8 cellular contexts compared by ENCODE assay signal in the genomic region with DNA sequence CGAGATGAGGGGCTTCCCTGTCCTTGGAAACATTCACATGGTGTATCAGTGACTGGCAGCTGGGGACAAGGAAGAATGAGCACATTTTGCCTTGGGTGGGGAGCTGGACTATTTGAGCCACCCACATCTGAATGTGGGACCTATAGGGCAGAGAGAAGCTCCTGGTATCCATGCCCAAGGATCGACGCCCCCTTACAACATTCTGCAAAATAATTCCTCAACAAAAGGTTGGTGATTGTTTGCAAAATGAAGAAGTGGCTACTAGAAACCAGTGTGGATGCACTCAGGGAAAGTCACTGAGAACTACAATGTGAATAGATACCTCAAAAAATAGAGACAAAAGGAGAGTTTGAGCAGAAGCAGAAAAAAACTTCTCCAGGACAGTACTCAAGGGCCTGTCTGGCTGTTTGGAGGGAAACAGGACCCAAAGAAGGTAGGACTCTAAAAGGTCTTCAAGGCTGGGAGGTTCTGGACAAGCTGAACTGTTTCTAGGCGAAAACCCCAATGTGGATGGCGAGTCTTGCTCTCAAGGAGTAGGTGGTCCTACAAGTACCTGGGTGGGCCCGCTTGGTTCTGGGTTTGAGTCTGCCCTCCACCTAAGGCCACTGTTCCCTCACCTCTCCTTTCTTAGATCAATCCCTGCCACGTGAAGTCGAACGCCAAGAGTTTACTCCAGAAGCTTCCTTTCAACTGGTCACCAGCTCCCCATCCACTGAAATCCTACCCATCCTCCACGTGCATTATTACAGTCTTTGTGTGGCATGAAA.
A peak's percentile ranks its signal among the peaks of the same experiment; 100 is the strongest.
DNase-seq lines count a peak whose midpoint lies in the region; ATAC-seq and TF ChIP-seq lines count a peak whose summit lies in the region.

No MANE protein-coding gene starts in this region.

- no peak for DNase-seq in activated CD4-positive, alpha-beta T cell treated with anti-CD3 and anti-CD28 coated beads, Interleukin-2, amount 10 ng/mL, durations not matched to agents 24 days and 14 days
- DNase-seq in activated CD4-positive, alpha-beta T cell treated with anti-CD3 and anti-CD28 coated beads for 48 hours = no peak
- DNase-seq in T-helper 17 cell (no peak), fibroblast of mammary gland (ENCODE audit: low read depth) (no peak), putamen (ENCODE audit: low spot score) (no peak)
- no peak for DNase-seq in stimulated activated effector memory CD8-positive, alpha-beta T cell treated with anti-CD3 and anti-CD28 coated beads, Interleukin-12 subunit alpha, Interleukin-12 subunit beta, amount 100 ng/mL, for 72 hours (ENCODE audit: low spot score in 2 of 2)
- no peak for DNase-seq in stimulated activated CD4-positive, alpha-beta T cell treated with anti-CD3 and anti-CD28 coated beads, Interleukin-4, amount 100 ng/mL, for 1 hour

- no peaks in the 10 kb centered on the region for H3K9me3 Mint-ChIP-seq in activated CD4-positive, alpha-beta T cell treated with anti-CD3 and anti-CD28 coated beads, Interleukin-2, amount 10 ng/mL, durations not matched to agents 24 days and 14 days
- H3K9me3 Mint-ChIP-seq in stimulated activated effector memory CD8-positive, alpha-beta T cell treated with anti-CD3 and anti-CD28 coated beads, Interleukin-12 subunit alpha, Interleukin-12 subunit beta, amount 100 ng/mL, for 72 hours = no peaks in the 10 kb centered on the region

- intact Hi-C loops in activated CD4-positive, alpha-beta T cell treated with anti-CD3 and anti-CD28 coated beads, Interleukin-2, amount 10 ng/mL, durations not matched to agents 24 days and 14 days (cut with micrococcal nuclease) = loop anchor here (10.0 kb wide), 4 partner anchors 92 to 1462 kb away; partner anchors contain the start of genes AGAP3, ATP6V0E2, FASTK and TMUB1

- no peaks in the 10 kb centered on the region for H3K9me3 ChIP-seq in T-helper 17 cell (ENCODE audit: control insufficient read depth, low read length, poor library complexity, severe bottlenecking)

- H3K4me3 ChIP-seq in fibroblast of mammary gland (ENCODE audit: control insufficient read depth, low read depth, low read length) = peak overlapping the region; percentile 70

- peak overlapping the region; percentile 10 for H3K27ac Mint-ChIP-seq in activated CD4-positive, alpha-beta T cell treated with anti-CD3 and anti-CD28 coated beads, Interleukin-2, amount 10 ng/mL, durations not matched to agents 24 days and 14 days
- peak overlapping the region; percentile 89 for H3K27ac Mint-ChIP-seq in T-helper 17 cell
- H3K27ac Mint-ChIP-seq in stimulated activated effector memory CD8-positive, alpha-beta T cell treated with anti-CD3 and anti-CD28 coated beads, Interleukin-12 subunit alpha, Interleukin-12 subunit beta, amount 100 ng/mL, for 72 hours = peak overlapping the region; percentile 77

- H3K36me3 Mint-ChIP-seq in activated CD4-positive, alpha-beta T cell treated with anti-CD3 and anti-CD28 coated beads, Interleukin-2, amount 10 ng/mL, durations not matched to agents 24 days and 14 days (ENCODE audit: low read depth) = peaks cover 40% of the 10 kb centered on the region
- H3K36me3 Mint-ChIP-seq in T-helper 17 cell (ENCODE audit: low read depth) = peaks cover 4% of the 10 kb centered on the region
- H3K36me3 Mint-ChIP-seq in stimulated activated effector memory CD8-positive, alpha-beta T cell treated with anti-CD3 and anti-CD28 coated beads, Interleukin-12 subunit alpha, Interleukin-12 subunit beta, amount 100 ng/mL, for 72 hours = peaks cover 48% of the 10 kb centered on the region

- peaks cover 10% of the 10 kb centered on the region for H3K27me3 Mint-ChIP-seq in activated CD4-positive, alpha-beta T cell treated with anti-CD3 and anti-CD28 coated beads, Interleukin-2, amount 10 ng/mL, durations not matched to agents 24 days and 14 days
- H3K27me3 Mint-ChIP-seq in T-helper 17 cell = peaks cover 10% of the 10 kb centered on the region

- H3K4me3 Mint-ChIP-seq in activated CD4-positive, alpha-beta T cell treated with anti-CD3 and anti-CD28 coated beads, Interleukin-2, amount 10 ng/mL, durations not matched to agents 24 days and 14 days = peak overlapping the region; percentile 97
- H3K4me3 Mint-ChIP-seq in T-helper 17 cell = peak overlapping the region; percentile 75
- H3K4me3 Mint-ChIP-seq in stimulated activated effector memory CD8-positive, alpha-beta T cell treated with anti-CD3 and anti-CD28 coated beads, Interleukin-12 subunit alpha, Interleukin-12 subunit beta, amount 100 ng/mL, for 72 hours = peak overlapping the region; percentile 98

- ATAC-seq in T-helper 17 cell (no peak), GM21528 (IDR thresholded peaks at IDR 0.05; ENCODE audit: low FRiP score, unreplicated experiment) (no peak)
- ATAC-seq in stimulated activated effector memory CD8-positive, alpha-beta T cell treated with anti-CD3 and anti-CD28 coated beads, Interleukin-12 subunit alpha, Interleukin-12 subunit beta, amount 100 ng/mL, for 72 hours = no peak

- peaks cover 33% of the 10 kb centered on the region for H3K4me1 Mint-ChIP-seq in activated CD4-positive, alpha-beta T cell treated with anti-CD3 and anti-CD28 coated beads, Interleukin-2, amount 10 ng/mL, durations not matched to agents 24 days and 14 days
- H3K4me1 Mint-ChIP-seq in T-helper 17 cell = peaks cover 28% of the 10 kb centered on the region
- H3K4me1 Mint-ChIP-seq in stimulated activated effector memory CD8-positive, alpha-beta T cell treated with anti-CD3 and anti-CD28 coated beads, Interleukin-12 subunit alpha, Interleukin-12 subunit beta, amount 100 ng/mL, for 72 hours = peaks cover 48% of the 10 kb centered on the region

- no peak for TF ChIP-seq CTCF in fibroblast of mammary gland (conservative IDR thresholded peaks at IDR 0.05; ENCODE audit: control insufficient read depth, insufficient read depth, low read depth, low read length)

Comparison
In these comparisons a context has a peak if more than half of its experiments do, and no peak if none do; other contexts are left out.
1. H3K27ac Mint-ChIP-seq: peak in every context shown above with its lines; median percentile 89 in T-helper 17 cell; 77 in stimulated activated effector memory CD8-positive, alpha-beta T cell treated with anti-CD3 and anti-CD28 coated beads, Interleukin-12 subunit alpha, Interleukin-12 subunit beta, amount 100 ng/mL, for 72 hours; 10 in activated CD4-positive, alpha-beta T cell treated with anti-CD3 and anti-CD28 coated beads, Interleukin-2, amount 10 ng/mL, durations not matched to agents 24 days and 14 days.